Comparison of ENCODE assay signal across 1 cellular context in the genomic region with DNA sequence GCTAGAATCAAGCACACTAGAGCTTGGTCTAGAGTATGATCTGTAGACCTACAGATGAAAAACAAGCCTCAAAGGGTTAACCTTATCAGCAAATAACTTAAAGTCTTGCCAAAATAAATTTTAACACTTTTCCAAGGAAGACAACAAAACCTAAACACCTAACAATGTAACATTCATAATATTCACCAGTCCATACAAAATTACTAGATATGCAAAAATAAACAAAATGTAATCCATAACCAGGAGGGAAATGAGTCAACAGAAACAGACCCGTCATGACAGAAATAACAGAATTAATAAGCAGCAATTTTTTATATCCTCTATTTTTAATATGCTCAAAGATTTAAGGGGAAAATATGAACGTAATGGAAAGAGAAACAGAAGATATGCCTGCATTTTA.
TF ChIP-seq lines count a peak whose summit lies in the region.

No MANE protein-coding gene starts in this region.

TF ChIP-seq in endothelial cell of umbilical vein, 7 proteins besides CTCF, POLR2A, EP300 and RAD21 (continued from another document):
- no peak for TF ChIP-seq EZH2 (IDR thresholded peaks at IDR 0.05; ENCODE audit: borderline replicate concordance, low read depth, low read length, severe bottlenecking)
- TF ChIP-seq FOS (IDR thresholded peaks at IDR 0.05; ENCODE audit: borderline replicate concordance, insufficient read depth, low read length): peak; percentile 37
